In genomic region chr12:6851921-6852650, GRCh38 we compare ENCODE assay signal across 8 cellular contexts. TPM values are rescaled to one million over a fixed set of nuclear protein-coding genes. Genes with fewer than 3 reads are reported as not detected.
DNase-seq lines count a peak whose midpoint lies in the region; ATAC-seq and TF ChIP-seq lines count a peak whose summit lies in the region.

A gene with protein sequence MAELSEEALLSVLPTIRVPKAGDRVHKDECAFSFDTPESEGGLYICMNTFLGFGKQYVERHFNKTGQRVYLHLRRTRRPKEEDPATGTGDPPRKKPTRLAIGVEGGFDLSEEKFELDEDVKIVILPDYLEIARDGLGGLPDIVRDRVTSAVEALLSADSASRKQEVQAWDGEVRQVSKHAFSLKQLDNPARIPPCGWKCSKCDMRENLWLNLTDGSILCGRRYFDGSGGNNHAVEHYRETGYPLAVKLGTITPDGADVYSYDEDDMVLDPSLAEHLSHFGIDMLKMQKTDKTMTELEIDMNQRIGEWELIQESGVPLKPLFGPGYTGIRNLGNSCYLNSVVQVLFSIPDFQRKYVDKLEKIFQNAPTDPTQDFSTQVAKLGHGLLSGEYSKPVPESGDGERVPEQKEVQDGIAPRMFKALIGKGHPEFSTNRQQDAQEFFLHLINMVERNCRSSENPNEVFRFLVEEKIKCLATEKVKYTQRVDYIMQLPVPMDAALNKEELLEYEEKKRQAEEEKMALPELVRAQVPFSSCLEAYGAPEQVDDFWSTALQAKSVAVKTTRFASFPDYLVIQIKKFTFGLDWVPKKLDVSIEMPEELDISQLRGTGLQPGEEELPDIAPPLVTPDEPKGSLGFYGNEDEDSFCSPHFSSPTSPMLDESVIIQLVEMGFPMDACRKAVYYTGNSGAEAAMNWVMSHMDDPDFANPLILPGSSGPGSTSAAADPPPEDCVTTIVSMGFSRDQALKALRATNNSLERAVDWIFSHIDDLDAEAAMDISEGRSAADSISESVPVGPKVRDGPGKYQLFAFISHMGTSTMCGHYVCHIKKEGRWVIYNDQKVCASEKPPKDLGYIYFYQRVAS (plus strand): TSS chr12:6852150. CDS start chr12:6852180, 30 bp downstream.

- peaks cover 52% of the 10 kb centered on the region for H3K79me2 ChIP-seq in Karpas-422 (ENCODE audit: low read length)

- 0% methylated on average over 24 of the region's 65 CpGs for WGBS in esophagus muscularis mucosa

- no peak for TF ChIP-seq EP300 in esophagus muscularis mucosa (IDR thresholded peaks at IDR 0.05)

- H2AFZ ChIP-seq in Karpas-422 (ENCODE audit: low read length) = peak within 1 kb of the TSS; percentile 6; the same call in 1 of the 2 replicates

- H3K9ac ChIP-seq in Karpas-422 (ENCODE audit: low read length) = peak within 1 kb of the TSS; percentile 88

- H3K4me2 ChIP-seq in Karpas-422 (ENCODE audit: low read depth, low read length, poor library complexity, severe bottlenecking) = peak within 1 kb of the TSS; percentile 89

- peak in 1 of 3 experiments; percentile 20 for TF ChIP-seq CTCF in esophagus muscularis mucosa (IDR thresholded peaks at IDR 0.05)

- H3K27me3 ChIP-seq in Karpas-422 (ENCODE audit: low read length) = no peaks in the 10 kb centered on the region
- H3K27me3 ChIP-seq in esophagus muscularis mucosa = no peaks in the 10 kb centered on the region

- intact Hi-C loops in esophagus muscularis mucosa (cut with DNase I) = no loop called here

- H3K4me3 ChIP-seq in Karpas-422 (ENCODE audit: low read length) (peak within 1 kb of the TSS; percentile 90), esophagus muscularis mucosa (peak within 1 kb of the TSS; percentile 61 to 94 (median 68))

- peak; percentile 79 for ATAC-seq in GM21825 (IDR thresholded peaks at IDR 0.05; ENCODE audit: unreplicated experiment)

- peaks cover 6% of the 10 kb centered on the region; the same call in 1 of the 2 replicates for H4K20me1 ChIP-seq in Karpas-422 (ENCODE audit: insufficient read depth, low read depth, low read length)

- peaks cover 46% of the 10 kb centered on the region for H3K4me1 ChIP-seq in Karpas-422 (ENCODE audit: low read length)
- H3K4me1 ChIP-seq in esophagus muscularis mucosa = peaks cover 13 to 26% (median 20%) of the 10 kb centered on the region in 4 donors

- peak within 1 kb of the TSS; percentile 86 for H3K27ac ChIP-seq in Karpas-422 (ENCODE audit: low read length)
- H3K27ac ChIP-seq in esophagus muscularis mucosa (replicated peaks in 1 of 4) = peak within 1 kb of the TSS; percentile 92 to 98 (median 95)

- no peaks in the 10 kb centered on the region for H3K9me2 ChIP-seq in Karpas-422 (replicated peaks; ENCODE audit: insufficient read depth, low read length)

- H3K9me3 ChIP-seq in Karpas-422 (ENCODE audit: low read length) (no peaks in the 10 kb centered on the region), esophagus muscularis mucosa (no peaks in the 10 kb centered on the region)

- H3K36me3 ChIP-seq in Karpas-422 (ENCODE audit: insufficient read depth, low read length) (peaks cover 15% of the 10 kb centered on the region), esophagus muscularis mucosa (peaks cover 13 to 43% (median 29%) of the 10 kb centered on the region in 4 donors)

- DNase-seq in DMS79 treated with DMSO at 0.1 percent for 48 hours (lab: John Stamatoyannopoulos, UW) = peak; percentile 98
- peak; percentile 99 for DNase-seq in Karpas-422
- peak; percentile 100 for DNase-seq in RKO (ENCODE audit: low spot score)
- DNase-seq in activated T-helper 1 cell treated with Interleukin-2 at 50 U/mL for 16 hours (ENCODE audit: low read depth) = peak; percentile 98
- peak; percentile 100 for DNase-seq in esophagus muscularis mucosa (ENCODE audit: extremely low spot score)
- peak; percentile 100 for DNase-seq in myocyte (ENCODE audit: low read depth)
- DNase-seq in stimulated activated CD8-positive, alpha-beta memory T cell treated with anti-CD3 and anti-CD28 coated beads, Interleukin-7, amount 100 ng/mL, for 48 hours (ENCODE audit: extremely low read depth in 1 of 2, low read depth in 1 of 2) = peak; percentile 96 to 98

- peak; percentile 18 for TF ChIP-seq POLR2A in esophagus muscularis mucosa (IDR thresholded peaks at IDR 0.05; ENCODE audit: low read depth)

RNA-seq across cellular contexts. Expression of the gene that starts here (rescaled TPM):
- total RNA-seq in Karpas-422 (2014; rRNA removed; shearing (Covaris generic); ENCODE audit: low replicate concordance) = 36.9 and 66.6 TPM in 2 replicates
- total RNA-seq in esophagus muscularis mucosa = 10 to 100 TPM; 49.8 to 68.7 (median 58.4) TPM
- total RNA-seq in myocyte = 146 and 154 TPM in 2 replicates
- polyA plus RNA-seq in myocyte (2012) = 120 TPM

Comparison
In these comparisons a context has a peak if more than half of its experiments do, and no peak if none do; other contexts are left out.
1. Peak in every context shown above with its lines: DNase-seq, ATAC-seq, H3K4me3 ChIP-seq and H3K27ac ChIP-seq.